35 cellular contexts compared by ENCODE assay signal in the genomic region with DNA sequence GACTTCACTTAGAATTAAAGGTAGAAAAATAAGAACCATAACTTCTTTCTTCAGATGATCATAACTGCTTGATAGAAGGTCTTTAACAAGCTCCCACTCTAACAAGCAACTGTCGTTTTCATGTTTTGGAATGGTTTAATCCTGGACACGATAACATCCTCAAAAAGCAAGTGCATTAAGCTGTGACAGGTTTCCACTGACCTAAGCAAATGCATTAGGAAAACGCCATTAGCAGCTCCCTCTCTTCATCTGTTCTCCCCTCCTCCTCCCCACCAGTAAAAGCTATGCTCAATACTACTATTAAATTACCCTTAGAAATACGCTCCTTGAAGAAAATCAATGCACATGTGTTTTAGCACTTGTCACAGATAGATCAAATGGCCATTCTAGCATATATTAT.
"Had no signal": no experiment of that assay in that cellular context is flagged by ENCODE, and none has a peak within 500 bp of the region (broad histone marks: within the 10 kb centered on the region; RNA-seq: fewer than 3 reads in every experiment).

No MANE protein-coding gene starts in this region.

- H3K27me3 Mint-ChIP-seq: activated CD4-positive, alpha-beta memory T cell treated with anti-CD3 and anti-CD28 coated beads for 36 hours; activated CD4-positive, alpha-beta T cell treated with anti-CD3 and anti-CD28 coated beads, Interleukin-2, amount 10 ng/mL, durations not matched to agents 24 days and 14 days; activated naive CD4-positive, alpha-beta T cell treated with anti-CD3 and anti-CD28 coated beads, Interleukin-2, amount 10 ng/mL, durations not matched to agents 7 days and 5 days; activated naive CD8-positive, alpha-beta T cell; central memory CD8-positive, alpha-beta T cell had no signal

- H3K4me3 ChIP-seq: esophagus squamous epithelium, gastroesophageal sphincter had no signal

- H3K9me3 Mint-ChIP-seq: activated CD4-positive, alpha-beta memory T cell treated with anti-CD3 and anti-CD28 coated beads for 36 hours; activated CD4-positive, alpha-beta T cell treated with anti-CD3 and anti-CD28 coated beads, Interleukin-2, amount 10 ng/mL, durations not matched to agents 24 days and 14 days; activated T-helper 1 cell treated with anti-CD3 and anti-CD28 coated beads, Interleukin-12 subunit alpha, Interleukin-12 subunit beta, Interleukin-2, Interleukin-4 antibody, amounts not matched to agents 30 ng/mL and 10 ng/mL and 1 ng/mL, durations not matched to agents 14 hours and 24 hours and 36 hours had no signal

- H3K4me3 Mint-ChIP-seq: activated CD4-positive, alpha-beta memory T cell treated with anti-CD3 and anti-CD28 coated beads for 36 hours; activated CD4-positive, alpha-beta T cell treated with anti-CD3 and anti-CD28 coated beads for 36 hours; activated CD4-positive, alpha-beta T cell treated with anti-CD3 and anti-CD28 coated beads, Interleukin-2, amount 10 ng/mL, durations not matched to agents 24 days and 14 days; activated CD8-positive, alpha-beta memory T cell treated with anti-CD3 and anti-CD28 coated beads, Interleukin-2, amount 10 ng/mL, durations not matched to agents 7 days and 5 days; activated CD8-positive, alpha-beta T cell treated with anti-CD3 and anti-CD28 coated beads, Interleukin-2, amount 10 ng/mL, durations not matched to agents 7 days and 5 days; activated naive CD4-positive, alpha-beta T cell treated with anti-CD3 and anti-CD28 coated beads, Interleukin-2, amount 10 ng/mL, durations not matched to agents 7 days and 5 days; activated naive CD8-positive, alpha-beta T cell; activated T-helper 1 cell treated with anti-CD3 and anti-CD28 coated beads, Interleukin-12 subunit alpha, Interleukin-12 subunit beta, Interleukin-2, Interleukin-4 antibody, amounts not matched to agents 30 ng/mL and 10 ng/mL and 1 ng/mL, durations not matched to agents 14 hours and 24 hours and 36 hours; central memory CD8-positive, alpha-beta T cell; effector memory CD8-positive, alpha-beta T cell had no signal

- H3K27ac ChIP-seq: brain microvascular endothelial cell, epithelial cell of prostate, esophagus squamous epithelium, gastroesophageal sphincter had no signal

- H3K27ac Mint-ChIP-seq: activated CD4-positive, alpha-beta memory T cell treated with anti-CD3 and anti-CD28 coated beads for 36 hours; activated CD4-positive, alpha-beta T cell treated with anti-CD3 and anti-CD28 coated beads for 36 hours; activated CD4-positive, alpha-beta T cell treated with anti-CD3 and anti-CD28 coated beads, Interleukin-2, amount 10 ng/mL, durations not matched to agents 24 days and 14 days; activated CD8-positive, alpha-beta memory T cell treated with anti-CD3 and anti-CD28 coated beads, Interleukin-2, amount 10 ng/mL, durations not matched to agents 7 days and 5 days; activated CD8-positive, alpha-beta T cell treated with anti-CD3 and anti-CD28 coated beads, Interleukin-2, amount 10 ng/mL, durations not matched to agents 7 days and 5 days; activated naive CD4-positive, alpha-beta T cell treated with anti-CD3 and anti-CD28 coated beads, Interleukin-2, amount 10 ng/mL, durations not matched to agents 7 days and 5 days; activated naive CD8-positive, alpha-beta T cell; activated T-helper 1 cell treated with anti-CD3 and anti-CD28 coated beads, Interleukin-12 subunit alpha, Interleukin-12 subunit beta, Interleukin-2, Interleukin-4 antibody, amounts not matched to agents 30 ng/mL and 10 ng/mL and 1 ng/mL, durations not matched to agents 14 hours and 24 hours and 36 hours; activated T-helper 2 cell treated with anti-CD3 and anti-CD28 coated beads, Interferon-gamma antibody, Interleukin-2, Interleukin-4, amounts not matched to agents 10 μg/mL and 5 μg/mL and 100 μg/mL, durations not matched to agents 14 hours and 24 hours and 36 hours; effector memory CD8-positive, alpha-beta T cell had no signal

- H3K9me3 ChIP-seq: esophagus squamous epithelium had no signal

- H3K27me3 ChIP-seq: brain microvascular endothelial cell, esophagus squamous epithelium had no signal

- H3K36me3 Mint-ChIP-seq: activated CD4-positive, alpha-beta memory T cell treated with anti-CD3 and anti-CD28 coated beads for 36 hours; activated CD8-positive, alpha-beta memory T cell treated with anti-CD3 and anti-CD28 coated beads, Interleukin-2, amount 10 ng/mL, durations not matched to agents 7 days and 5 days; activated naive CD4-positive, alpha-beta T cell treated with anti-CD3 and anti-CD28 coated beads, Interleukin-2, amount 10 ng/mL, durations not matched to agents 7 days and 5 days; activated naive CD8-positive, alpha-beta T cell had no signal

- DNase-seq: activated CD4-positive, alpha-beta memory T cell treated with anti-CD3 and anti-CD28 coated beads for 36 hours; activated CD4-positive, alpha-beta T cell treated with anti-CD3 and anti-CD28 coated beads for 36 hours; activated CD4-positive, alpha-beta T cell treated with anti-CD3 and anti-CD28 coated beads, Interleukin-2, amount 10 ng/mL, durations not matched to agents 24 days and 14 days; activated CD4-positive, CD25-positive, alpha-beta regulatory T cell; activated CD4-positive, CD25-positive, alpha-beta regulatory T cell treated with anti-CD3 and anti-CD28 coated beads, Interleukin-2, amount 50 U/mL, for 72 hours; activated CD8-positive, alpha-beta memory T cell treated with anti-CD3 and anti-CD28 coated beads, Interleukin-2, amount 10 ng/mL, durations not matched to agents 7 days and 5 days; activated CD8-positive, alpha-beta memory T cell treated with anti-CD3 and anti-CD28 coated beads, Interleukin-2, amount 50 U/mL, for 4 hours; activated CD8-positive, alpha-beta T cell treated with anti-CD3 and anti-CD28 coated beads, Interleukin-2, amount 10 ng/mL, durations not matched to agents 7 days and 5 days; activated effector memory CD4-positive, alpha-beta T cell treated with anti-CD3 and anti-CD28 coated beads, Interleukin-2, amount 50 U/mL, for 16 hours; activated naive CD4-positive, alpha-beta T cell; activated naive CD4-positive, alpha-beta T cell treated with anti-CD3 and anti-CD28 coated beads, Interleukin-2, amount 10 ng/mL, durations not matched to agents 7 days and 5 days; activated T-cell treated with anti-CD3 and anti-CD28 coated beads, Interleukin-2, amount 50 U/mL, for 1 hour; activated T-cell treated with anti-CD3 and anti-CD28 coated beads, Interleukin-2, amount 50 U/mL, for 48 hours; amniotic stem cell; anterior cingulate cortex; brain microvascular endothelial cell; cortex of kidney; dermis blood vessel endothelial cell; effector CD4-positive, alpha-beta T cell; effector memory CD8-positive, alpha-beta T cell; esophagus squamous epithelium; foreskin melanocyte; head of caudate nucleus; T-helper 2 cell had no signal

- H3K36me3 ChIP-seq: brain microvascular endothelial cell, esophagus squamous epithelium, gastroesophageal sphincter had no signal

- FAIRE-seq: astrocyte, bronchial epithelial cell, colon, endometrium, endothelial cell of umbilical vein had no signal

- H3K4me1 Mint-ChIP-seq: activated CD4-positive, alpha-beta T cell treated with anti-CD3 and anti-CD28 coated beads for 36 hours; activated CD4-positive, alpha-beta T cell treated with anti-CD3 and anti-CD28 coated beads, Interleukin-2, amount 10 ng/mL, durations not matched to agents 24 days and 14 days; activated CD8-positive, alpha-beta memory T cell treated with anti-CD3 and anti-CD28 coated beads, Interleukin-2, amount 10 ng/mL, durations not matched to agents 7 days and 5 days; activated naive CD4-positive, alpha-beta T cell treated with anti-CD3 and anti-CD28 coated beads, Interleukin-2, amount 10 ng/mL, durations not matched to agents 7 days and 5 days; central memory CD8-positive, alpha-beta T cell had no signal
